ENCODE assay signal across 9 cellular contexts in genomic region chr1:26317612-26318337, GRCh38. TPM values are rescaled to one million over a fixed set of nuclear protein-coding genes. Genes with fewer than 3 reads are reported as not detected.
DNase-seq lines count a peak whose midpoint lies in the region; ATAC-seq and TF ChIP-seq lines count a peak whose summit lies in the region.
"Had no signal": no experiment of that assay in that cellular context is flagged by ENCODE, and none has a peak within 500 bp of the region (broad histone marks: within the 10 kb centered on the region; RNA-seq: fewer than 3 reads in every experiment).

TSS of gene CD52 (plus strand) at chr1:26317958. CDS start at chr1:26318018, 60 bp downstream.

- H3K27ac ChIP-seq in Peyer's patch (peak within 1 kb of the TSS; percentile 68 to 90 (median 74)), adrenal gland (peak within 1 kb of the TSS in 1 of 5 donors; percentile 6)
- H3K27ac ChIP-seq: SJSA1 had no signal

- TF ChIP-seq CTCF in Peyer's patch (IDR thresholded peaks at IDR 0.05) (no peak), progenitor cell of endocrine pancreas (IDR thresholded peaks at IDR 0.05; ENCODE audit: unreplicated experiment) (no peak), adrenal gland (IDR thresholded peaks at IDR 0.05) (no peak)

- H3K27ac Mint-ChIP-seq in activated naive CD4-positive, alpha-beta T cell treated with anti-CD3 and anti-CD28 coated beads for 36 hours = peak within 1 kb of the TSS; percentile 96
- H3K27ac Mint-ChIP-seq in progenitor cell of endocrine pancreas = peak within 1 kb of the TSS; percentile 67

- peak; percentile 39 for ATAC-seq in GM21447 (IDR thresholded peaks at IDR 0.05; ENCODE audit: unreplicated experiment)

- H3K9me3 ChIP-seq in Peyer's patch (no peaks in the 10 kb centered on the region), adrenal gland (replicated peaks in 1 of 3) (no peaks in the 10 kb centered on the region)
- H3K9me3 ChIP-seq: SJSA1 had no signal

- intact Hi-C loops in activated naive CD4-positive, alpha-beta T cell treated with anti-CD3 and anti-CD28 coated beads for 36 hours (cut with micrococcal nuclease) = loop anchor here (1.0 to 5.0 kb wide), 3 partner anchors 10 to 470 kb away; partner anchors contain the start of genes HMGN2 and PIGV
- intact Hi-C loops in adrenal gland (cut with DNase I) = no loop called here

- H3K4me1 Mint-ChIP-seq in activated naive CD4-positive, alpha-beta T cell treated with anti-CD3 and anti-CD28 coated beads for 36 hours (ENCODE audit: low read depth) = peaks cover 67% of the 10 kb centered on the region
- H3K4me1 Mint-ChIP-seq in progenitor cell of endocrine pancreas (ENCODE audit: low read depth) = peaks cover 7% of the 10 kb centered on the region

- peaks cover 0 to 33% (median 20%) of the 10 kb centered on the region in 4 donors for H3K4me1 ChIP-seq in Peyer's patch
- H3K4me1 ChIP-seq in adrenal gland (replicated peaks in 1 of 2) = no peaks in the 10 kb centered on the region

- H3K27me3 ChIP-seq in Peyer's patch (no peaks in the 10 kb centered on the region), adrenal gland (no peaks in the 10 kb centered on the region)

- no peaks in the 10 kb centered on the region for H3K27me3 Mint-ChIP-seq in activated naive CD4-positive, alpha-beta T cell treated with anti-CD3 and anti-CD28 coated beads for 36 hours (ENCODE audit: low read depth)
- no peaks in the 10 kb centered on the region for H3K27me3 Mint-ChIP-seq in progenitor cell of endocrine pancreas

- TF ChIP-seq POLR2A in Peyer's patch (IDR thresholded peaks at IDR 0.05) (peak; percentile 34 to 40), adrenal gland (IDR thresholded peaks at IDR 0.05) (no peak)

- 69 to 71% (median 70%) methylated on average over 12 of the region's 12 CpGs for WGBS in adrenal gland, 4 donors

- peak within 1 kb of the TSS; percentile 86 for H3K4me3 Mint-ChIP-seq in activated naive CD4-positive, alpha-beta T cell treated with anti-CD3 and anti-CD28 coated beads for 36 hours
- no peak within 1 kb of the TSS for H3K4me3 Mint-ChIP-seq in progenitor cell of endocrine pancreas (ENCODE audit: low read depth)

- H3K36me3 Mint-ChIP-seq in activated naive CD4-positive, alpha-beta T cell treated with anti-CD3 and anti-CD28 coated beads for 36 hours (ENCODE audit: low read depth) = peaks cover 8% of the 10 kb centered on the region
- H3K36me3 Mint-ChIP-seq in progenitor cell of endocrine pancreas (ENCODE audit: insufficient read depth) = peaks cover 5% of the 10 kb centered on the region

- no peaks in the 10 kb centered on the region for H3K9me3 Mint-ChIP-seq in activated naive CD4-positive, alpha-beta T cell treated with anti-CD3 and anti-CD28 coated beads for 36 hours
- H3K9me3 Mint-ChIP-seq in progenitor cell of endocrine pancreas (ENCODE audit: low read depth) = no peaks in the 10 kb centered on the region

- H3K36me3 ChIP-seq in Peyer's patch (peaks cover 0 to 12% (median 0%) of the 10 kb centered on the region in 3 donors), adrenal gland (replicated peaks in 1 of 2) (no peaks in the 10 kb centered on the region)

- H3K4me3 ChIP-seq in Peyer's patch (peak within 1 kb of the TSS; percentile 46 to 60 (median 54)), adrenal gland (no peak within 1 kb of the TSS)
- H3K4me3 ChIP-seq: SJSA1 had no signal

- DNase-seq in Peyer's patch = peak in 2 of 3 donors; percentile 89 to 91
- DNase-seq in activated naive CD4-positive, alpha-beta T cell treated with anti-CD3 and anti-CD28 coated beads for 36 hours = peak; percentile 78
- DNase-seq in progenitor cell of endocrine pancreas (ENCODE audit: low spot score, unreplicated experiment) = no peak
- DNase-seq in C1 segment of cervical spinal cord (lab: John Stamatoyannopoulos, UW) = no peak
- DNase-seq in adrenal gland = no peak
- no peak for DNase-seq in DMS53 treated with DMSO at 0.1 percent for 48 hours (lab: John Stamatoyannopoulos, UW; ENCODE audit: unreplicated experiment)
- no peak for DNase-seq in DMS 273 treated with DMSO at 0.1 percent for 48 hours (lab: John Stamatoyannopoulos, UW)

- CTCF ChIA-PET in activated naive CD4-positive, alpha-beta T cell treated with anti-CD3 and anti-CD28 coated beads for 36 hours (lab: Charles Lee) = interaction anchor here (0.5 to 12.7 kb wide), 10 partner anchors 10 to 174 kb away, joined by 3 to 210 read pairs (median 4); partner anchors contain the start of genes CEP85, SH3BGRL3 and UBXN11

RNA-seq across cellular contexts. Expression of gene CD52, which starts in this region (rescaled TPM):
- total RNA-seq in Peyer's patch = 100 to 1,000 TPM in 1 of 4 donors, 10 to 100 TPM in 1, 1 to 10 TPM in 2; 4.7 to 135 (median 13.6) TPM
- total RNA-seq in activated naive CD4-positive, alpha-beta T cell treated with anti-CD3 and anti-CD28 coated beads for 36 hours = 100 to 1,000 TPM; 129 to 141 TPM
- 0.89 and 1.8 TPM in 2 replicates for total RNA-seq in progenitor cell of endocrine pancreas
- total RNA-seq in adrenal gland = 1 to 10 TPM in 6 of 8 donors, not detected in 2; 3.8 to 8.9 (median 4.8) TPM
- polyA plus RNA-seq in adrenal gland = 100 to 1,000 TPM in 1 of 3 donors, 10 to 100 TPM in 2; 13.6 to 239 (median 14.1) TPM
- total RNA-seq: SJSA1 had no signal

Comparison
In these comparisons a context has a peak if more than half of its experiments do, and no peak if none do; other contexts are left out.
1. DNase-seq: peak in Peyer's patch (2 of 3) and activated naive CD4-positive, alpha-beta T cell treated with anti-CD3 and anti-CD28 coated beads for 36 hours (single experiment); none in progenitor cell of endocrine pancreas (single experiment), C1 segment of cervical spinal cord (0 of 14), adrenal gland (0 of 7), DMS53 treated with DMSO at 0.1 percent for 48 hours (single experiment) and DMS 273 treated with DMSO at 0.1 percent for 48 hours (single experiment).
2. H3K4me3 ChIP-seq: peak in Peyer's patch (4 of 4); none in adrenal gland (0 of 4).
3. POLR2A ChIP-seq: peak in Peyer's patch (2 of 2); none in adrenal gland (0 of 2).